Comparison of ENCODE assay signal across 8 cellular contexts in the genomic region with DNA sequence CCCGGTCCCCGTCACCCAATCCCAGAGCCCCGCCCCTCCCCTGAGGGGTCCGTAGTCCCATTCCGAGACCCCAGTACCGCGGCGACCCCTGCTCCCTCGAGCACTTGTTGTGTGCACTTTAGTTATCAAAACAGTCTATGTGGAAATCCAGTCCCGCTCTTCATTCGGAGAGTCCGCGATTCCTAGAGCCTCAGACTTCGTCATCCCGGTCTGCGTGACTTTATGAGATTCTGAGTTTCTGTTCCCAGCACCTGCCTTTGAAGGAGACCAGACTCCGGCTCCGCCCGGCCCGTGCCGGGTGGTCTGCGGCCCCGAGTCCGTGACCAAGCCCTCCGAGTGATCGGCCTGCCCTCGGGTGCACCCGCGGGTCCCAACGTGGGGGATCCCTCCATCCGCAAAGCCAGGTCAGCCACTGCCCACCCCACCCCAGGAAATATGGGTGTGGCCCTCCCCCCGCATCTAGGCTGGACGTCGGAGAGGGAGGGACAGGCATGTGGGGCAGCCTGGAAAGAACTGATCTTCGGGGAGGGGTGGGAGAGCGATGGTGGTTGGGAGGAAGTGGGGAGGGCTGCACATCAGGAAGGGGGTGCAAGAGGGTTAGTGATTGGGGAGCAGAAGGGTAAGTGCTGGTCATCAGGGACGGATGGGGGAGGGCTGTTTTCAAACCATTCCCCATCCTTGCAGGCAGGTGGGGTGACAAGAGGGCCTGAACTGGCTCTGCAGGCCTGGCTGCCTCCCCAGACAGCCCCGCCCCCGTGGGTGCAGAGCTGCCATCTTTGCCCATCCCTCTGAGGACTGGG. TPM values are rescaled to one million over a fixed set of nuclear protein-coding genes. Genes with fewer than 3 reads are reported as not detected.
DNase-seq lines count a peak whose midpoint lies in the region; ATAC-seq and TF ChIP-seq lines count a peak whose summit lies in the region.

No MANE protein-coding gene starts in this region.

- 2% methylated on average over 35 to 39 of the region's 39 CpGs for WGBS in lower leg skin, 2 donors

- H3K4me3 Mint-ChIP-seq in activated CD4-positive, alpha-beta T cell treated with anti-CD3 and anti-CD28 coated beads, Interleukin-2, amount 10 ng/mL, durations not matched to agents 7 days and 5 days = peak overlapping the region; percentile 86

- peak; percentile 80 for DNase-seq in GM12865 (ENCODE audit: low read depth)
- DNase-seq in NCI-H2196 treated with DMSO at 0.1 percent for 48 hours (lab: John Stamatoyannopoulos, UW; ENCODE audit: unreplicated experiment) = peak; percentile 57
- DNase-seq in activated CD4-positive, alpha-beta T cell treated with anti-CD3 and anti-CD28 coated beads, Interleukin-2, amount 10 ng/mL, durations not matched to agents 7 days and 5 days = peak; percentile 54
- peak; percentile 63 for DNase-seq in ecto neural progenitor cell (ENCODE audit: low spot score)
- DNase-seq in lower leg skin (ENCODE audit: low spot score in 2 of 2) = peak; percentile 29 to 91
- DNase-seq in stimulated activated CD8-positive, alpha-beta memory T cell treated with anti-CD3 and anti-CD28 coated beads, Interleukin-12 subunit alpha, Interleukin-12 subunit beta, amount 100 ng/mL, for 4 hours (ENCODE audit: low read depth) = peak; percentile 22
- no peak for DNase-seq in inferior parietal cortex (ENCODE audit: extremely low spot score)

- CTCF ChIA-PET in activated CD4-positive, alpha-beta T cell treated with anti-CD3 and anti-CD28 coated beads, Interleukin-2, amount 10 ng/mL, durations not matched to agents 7 days and 5 days (lab: Charles Lee) = interaction anchor here (1.7 to 2.1 kb wide), 2 partner anchors 16 to 150 kb away, joined by 5 read pairs; no protein-coding TSS in a partner anchor

- no peak for TF ChIP-seq POLR2A in lower leg skin (IDR thresholded peaks at IDR 0.05)

- peaks cover 43% of the 10 kb centered on the region for H3K4me1 Mint-ChIP-seq in activated CD4-positive, alpha-beta T cell treated with anti-CD3 and anti-CD28 coated beads, Interleukin-2, amount 10 ng/mL, durations not matched to agents 7 days and 5 days

- TF ChIP-seq CTCF in GM12865 (IDR thresholded peaks at IDR 0.05; ENCODE audit: insufficient read depth, low read depth, low read length, missing control alignments) = no peak
- no peak for TF ChIP-seq CTCF in lower leg skin (IDR thresholded peaks at IDR 0.05)

- peak; percentile 8 for ATAC-seq in HG02623 (IDR thresholded peaks at IDR 0.05; ENCODE audit: unreplicated experiment)

- peak overlapping the region; percentile 98 for H3K27ac Mint-ChIP-seq in activated CD4-positive, alpha-beta T cell treated with anti-CD3 and anti-CD28 coated beads, Interleukin-2, amount 10 ng/mL, durations not matched to agents 7 days and 5 days

- intact Hi-C loops in lower leg skin (cut with DNase I; ENCODE audit: low total_unique reads) = no loop called here

- H3K9me3 Mint-ChIP-seq in activated CD4-positive, alpha-beta T cell treated with anti-CD3 and anti-CD28 coated beads, Interleukin-2, amount 10 ng/mL, durations not matched to agents 7 days and 5 days = peaks cover 4% of the 10 kb centered on the region

- peaks cover 42% of the 10 kb centered on the region for H3K36me3 Mint-ChIP-seq in activated CD4-positive, alpha-beta T cell treated with anti-CD3 and anti-CD28 coated beads, Interleukin-2, amount 10 ng/mL, durations not matched to agents 7 days and 5 days (ENCODE audit: low read depth)

- H3K4me3 ChIP-seq in GM12865 (ENCODE audit: low read depth, low read length) (peak overlapping the region; percentile 94), lower leg skin (ENCODE audit: low read depth, poor library complexity, severe bottlenecking) (peak overlapping the region; percentile 51)

- H3K27me3 Mint-ChIP-seq in activated CD4-positive, alpha-beta T cell treated with anti-CD3 and anti-CD28 coated beads, Interleukin-2, amount 10 ng/mL, durations not matched to agents 7 days and 5 days = no peaks in the 10 kb centered on the region

- POLR2A ChIA-PET in activated CD4-positive, alpha-beta T cell treated with anti-CD3 and anti-CD28 coated beads, Interleukin-2, amount 10 ng/mL, durations not matched to agents 7 days and 5 days (lab: Charles Lee) = interaction anchor here (0.7 to 1.5 kb wide), 3 partner anchors 64 to 646 kb away, joined by 3 to 4 read pairs (median 3); no protein-coding TSS in a partner anchor

RNA-seq across cellular contexts. Expression of gene LRSAM1, which starts 0.6 kb away (rescaled TPM):
- 10 to 100 TPM; 13.3 to 13.6 TPM for total RNA-seq in activated CD4-positive, alpha-beta T cell treated with anti-CD3 and anti-CD28 coated beads, Interleukin-2, amount 10 ng/mL, durations not matched to agents 7 days and 5 days
- total RNA-seq in lower leg skin = 10 to 100 TPM; 37.9 to 47.9 (median 41.9) TPM

RNA-seq across cellular contexts. Expression of gene RPL12, which starts 0.7 kb away (rescaled TPM):
- 1,000 to 10,000 TPM; 1,186 to 1,386 TPM for total RNA-seq in activated CD4-positive, alpha-beta T cell treated with anti-CD3 and anti-CD28 coated beads, Interleukin-2, amount 10 ng/mL, durations not matched to agents 7 days and 5 days
- total RNA-seq in lower leg skin = 1,000 to 10,000 TPM; 2,461 to 2,856 (median 2,671) TPM

RNA-seq across cellular contexts. Expression of gene ZNF79, which starts 27.7 kb away (rescaled TPM):
- 10 to 100 TPM; 13.1 to 13.2 TPM for total RNA-seq in activated CD4-positive, alpha-beta T cell treated with anti-CD3 and anti-CD28 coated beads, Interleukin-2, amount 10 ng/mL, durations not matched to agents 7 days and 5 days
- 10 to 100 TPM in 1 of 4 donors, 1 to 10 TPM in 3; 9.2 to 12.1 (median 9.8) TPM for total RNA-seq in lower leg skin

RNA-seq across cellular contexts. Expression of gene SLC2A8, which starts 54.9 kb away (rescaled TPM):
- 1 to 10 TPM; 4.3 to 4.6 TPM for total RNA-seq in activated CD4-positive, alpha-beta T cell treated with anti-CD3 and anti-CD28 coated beads, Interleukin-2, amount 10 ng/mL, durations not matched to agents 7 days and 5 days
- 10 to 100 TPM; 17.6 to 28.7 (median 23.6) TPM for total RNA-seq in lower leg skin
